In the genomic region with DNA sequence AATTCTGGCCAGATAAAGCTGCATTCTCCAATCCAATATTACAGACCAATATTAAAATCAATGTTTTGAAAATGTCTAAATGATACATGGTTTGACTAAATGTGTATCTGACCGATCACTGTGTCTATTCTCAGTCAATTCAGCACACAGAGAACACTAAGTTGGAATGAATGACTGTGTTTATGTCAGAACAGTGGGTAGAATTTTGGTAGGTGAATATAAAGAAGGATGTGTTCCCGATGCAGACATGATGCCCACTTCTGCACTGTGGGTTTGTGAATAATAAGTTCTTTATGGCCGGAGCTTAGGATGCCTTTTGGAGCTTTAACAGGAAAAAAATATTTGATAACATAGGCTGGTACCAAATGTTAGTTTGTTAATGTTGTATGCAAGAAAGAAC, we compare ENCODE assay signal across 19 cellular contexts.
"Had no signal": no experiment of that assay in that cellular context is flagged by ENCODE, and none has a peak within 500 bp of the region (broad histone marks: within the 10 kb centered on the region; RNA-seq: fewer than 3 reads in every experiment).

No MANE protein-coding gene starts in this region.

- DNase-seq: natural killer cell; occipital lobe; ovary; posterior cingulate gyrus; psoas muscle; right cardiac atrium; right lobe of liver; sigmoid colon; small intestine; stimulated activated CD4-positive, alpha-beta T cell treated with anti-CD3 and anti-CD28 coated beads, Interleukin-15, amount 100 ng/mL, for 24 hours; stimulated activated CD4-positive, alpha-beta T cell treated with anti-CD3 and anti-CD28 coated beads, Interleukin-2, amount 100 ng/mL, for 24 hours; stimulated activated CD4-positive, alpha-beta T cell treated with anti-CD3 and anti-CD28 coated beads, Interleukin-2, amount 100 ng/mL, for 48 hours; stimulated activated CD4-positive, alpha-beta T cell treated with anti-CD3 and anti-CD28 coated beads, Interleukin-4, amount 100 ng/mL, for 24 hours; stimulated activated naive B cell treated with anti-CD40 and anti-IgM and Interleukin-4, amounts not matched to agents 10 μg/mL and 1 μg/mL and 100 μg/mL, for 72 hours; stimulated activated naive CD4-positive, alpha-beta T cell treated with Interleukin-2 at 50 U/mL for 16 hours; stomach; thyroid gland; trophoblast cell; upper lobe of left lung had no signal
